ENCODE assay signal across 12 cellular contexts in the genomic region with DNA sequence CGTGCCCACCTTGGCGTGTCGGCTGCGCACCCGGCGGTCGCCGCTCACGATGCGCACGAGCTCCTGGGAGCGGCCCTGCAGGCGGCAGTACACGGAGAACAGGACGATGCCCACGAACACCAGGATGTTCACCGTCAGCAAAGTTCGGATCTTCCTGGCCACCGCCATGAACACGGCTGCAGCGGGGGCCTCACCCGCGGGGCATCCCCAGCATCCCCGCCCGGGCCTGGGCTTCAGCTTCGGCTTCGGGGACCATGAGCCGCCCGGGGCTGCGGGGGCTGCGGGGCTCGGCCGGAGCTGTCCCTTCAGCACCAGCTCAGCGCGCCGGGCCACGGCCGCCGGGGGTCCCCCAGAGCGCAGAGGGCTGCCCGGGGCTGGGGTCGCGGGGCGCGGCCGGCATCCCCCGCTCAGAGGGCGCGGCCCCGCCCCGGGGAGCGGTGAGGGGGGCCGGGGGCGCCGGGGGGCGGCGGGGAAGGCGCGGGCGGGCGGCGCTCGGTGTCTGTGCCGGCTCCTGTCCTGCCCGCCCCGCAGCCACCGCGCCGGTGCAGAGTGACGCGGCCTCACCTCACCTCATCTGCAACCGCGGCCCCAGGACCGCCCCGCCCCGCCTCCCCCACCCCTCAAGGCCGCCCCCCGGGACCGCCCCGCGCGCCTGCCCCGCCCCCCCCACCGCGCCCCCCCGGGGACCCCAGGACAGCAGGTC. TPM values are rescaled to one million over a fixed set of nuclear protein-coding genes. Genes with fewer than 3 reads are reported as not detected.
DNase-seq lines count a peak whose midpoint lies in the region; ATAC-seq and TF ChIP-seq lines count a peak whose summit lies in the region.
"Had no signal": no experiment of that assay in that cellular context is flagged by ENCODE, and none has a peak within 500 bp of the region (broad histone marks: within the 10 kb centered on the region; RNA-seq: fewer than 3 reads in every experiment).

A gene (minus strand): TSS at position 554 of the 703 bp plus-strand sequence. CDS start 386 bp downstream, at position 168.

- no peak for ATAC-seq in HG03521 (IDR thresholded peaks at IDR 0.05; ENCODE audit: unreplicated experiment)

- no peaks in the 10 kb centered on the region for H3K36me3 Mint-ChIP-seq in neural crest cell (ENCODE audit: low read depth)

- no peak for TF ChIP-seq POLR2A in NB4 (IDR thresholded peaks at IDR 0.05; ENCODE audit: extremely low read depth, insufficient read length)

- peak within 1 kb of the TSS; percentile 29 for H3K27ac ChIP-seq in cingulate gyrus (ENCODE audit: low read depth, low read length)
- H3K27ac ChIP-seq: HL-60, SJSA1 had no signal

- no peaks in the 10 kb centered on the region for H3K9me3 Mint-ChIP-seq in neural crest cell

- H3K27me3 Mint-ChIP-seq in neural crest cell (ENCODE audit: low read depth) = peaks cover 74% of the 10 kb centered on the region

- intact Hi-C loops in posterior vena cava (cut with DNase I) = no loop called here

- DNase-seq in NCI-H2227 (lab: John Stamatoyannopoulos, UW; ENCODE audit: unreplicated experiment) = peak; percentile 23
- no peak for DNase-seq in NCI-H2227 treated with DMSO at 0.1 percent for 48 hours (lab: John Stamatoyannopoulos, UW)
- DNase-seq in NB4 (ENCODE audit: low read depth) = peak; percentile 55
- DNase-seq in neural crest cell (ENCODE audit: low read depth, low spot score) = peak; percentile 30
- DNase-seq in posterior vena cava (ENCODE audit: low spot score) = no peak
- DNase-seq in COLO668 (lab: John Stamatoyannopoulos, UW; ENCODE audit: unreplicated experiment) = no peak
- DNase-seq: NCI-H187 treated with DMSO at 0.1 percent for 48 hours had no signal

- peaks cover 13% of the 10 kb centered on the region for H3K4me1 Mint-ChIP-seq in neural crest cell

- peak within 1 kb of the TSS; percentile 9 for H3K4me3 Mint-ChIP-seq in neural crest cell
- H3K4me3 Mint-ChIP-seq: memory B cell had no signal

- H3K27ac Mint-ChIP-seq in neural crest cell (ENCODE audit: unreplicated experiment) = no peak within 1 kb of the TSS
- H3K27ac Mint-ChIP-seq: memory B cell had no signal

- TF ChIP-seq CTCF in NB4 (IDR thresholded peaks at IDR 0.05; ENCODE audit: low read depth, low read length) = no peak
- no peak for TF ChIP-seq CTCF in neural crest cell (conservative IDR thresholded peaks at IDR 0.05)

- peak within 1 kb of the TSS; percentile 42 for H3K4me3 ChIP-seq in NB4 (ENCODE audit: low read depth, low read length)
- H3K4me3 ChIP-seq: SJSA1 had no signal

RNA-seq across cellular contexts. Expression of the gene that starts here (rescaled TPM):
- 0.43 and 1.3 TPM in 2 replicates for total RNA-seq in neural crest cell
- not detected for total RNA-seq in posterior vena cava
- total RNA-seq: SJSA1 had no signal

Comparison
In these comparisons a context has a peak if more than half of its experiments do, and no peak if none do; other contexts are left out.
1. DNase-seq: peak in NCI-H2227 (single experiment), NB4 (single experiment) and neural crest cell (single experiment); none in NCI-H2227 treated with DMSO at 0.1 percent for 48 hours (single experiment), posterior vena cava (single experiment) and COLO668 (single experiment).